ENCODE assay signal across 1 cellular context in genomic region chr13:113954046-113954841, GRCh38.
TF ChIP-seq lines count a peak whose summit lies in the region.

No MANE protein-coding gene starts in this region.

TF ChIP-seq in H1, 55 proteins besides CTCF, POLR2A, EP300 and RAD21:
- TF ChIP-seq SIN3A (conservative IDR thresholded peaks at IDR 0.05 in 1 of 2, IDR thresholded peaks at IDR 0.05 in 1 of 2; ENCODE audit: low read depth in 1 of 2, low read length in 2 of 2): no peak
- no peak for TF ChIP-seq RFX5 (IDR thresholded peaks at IDR 0.05; ENCODE audit: borderline replicate concordance, low read depth, low read length)
- no peak for TF ChIP-seq CBX8 (IDR thresholded peaks at IDR 0.05; ENCODE audit: borderline replicate concordance, low read depth, low read length)
- no peak for TF ChIP-seq FOSL1 (IDR thresholded peaks at IDR 0.05; ENCODE audit: insufficient read depth, low read depth, low read length)
- no peak for TF ChIP-seq RNF2 (IDR thresholded peaks at IDR 0.05; ENCODE audit: borderline replicate concordance, low read depth, low read length, missing control alignments, poor library complexity, severe bottlenecking)
- TF ChIP-seq, protein P1, sequence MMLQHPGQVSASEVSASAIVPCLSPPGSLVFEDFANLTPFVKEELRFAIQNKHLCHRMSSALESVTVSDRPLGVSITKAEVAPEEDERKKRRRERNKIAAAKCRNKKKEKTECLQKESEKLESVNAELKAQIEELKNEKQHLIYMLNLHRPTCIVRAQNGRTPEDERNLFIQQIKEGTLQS (IDR thresholded peaks at IDR 0.05; ENCODE audit: insufficient read depth, low read depth, low read length): no peak
- no peak for TF ChIP-seq ZNF274 (IDR thresholded peaks at IDR 0.05; ENCODE audit: borderline replicate concordance, extremely low read depth, low read length)
